5 cellular contexts compared by ENCODE assay signal in the genomic region with DNA sequence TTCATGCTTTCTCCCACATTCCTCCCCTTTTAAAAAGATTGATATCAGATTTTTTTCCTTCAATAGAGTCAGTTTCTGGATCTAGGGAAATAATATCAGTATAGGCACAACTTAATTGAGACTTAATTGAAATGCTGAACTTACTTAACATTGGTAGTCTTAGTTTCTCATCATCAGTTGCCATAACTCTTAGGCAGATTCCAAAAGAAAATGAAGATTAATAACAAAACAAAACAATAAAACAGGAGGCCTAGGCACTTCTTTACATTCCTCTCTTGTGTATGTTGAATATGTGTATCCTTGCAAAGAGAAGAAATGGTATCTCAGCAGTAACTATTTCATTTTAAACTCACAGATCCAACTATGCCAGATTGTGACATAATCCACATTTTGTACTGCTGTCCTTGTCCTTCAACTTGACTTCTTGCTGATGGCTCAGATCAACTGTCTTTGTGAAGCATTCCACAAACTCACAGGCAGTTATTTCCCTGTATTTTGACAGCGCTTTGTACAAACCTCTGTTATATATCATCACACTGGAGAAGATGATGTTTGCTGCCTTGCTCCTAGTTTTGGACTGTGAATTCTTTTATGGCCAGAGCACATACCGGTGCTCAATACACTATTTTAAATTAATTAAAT.
TF ChIP-seq lines count a peak whose summit lies in the region.

No MANE protein-coding gene starts in this region.

TF ChIP-seq in SK-N-SH, 30 proteins besides CTCF, POLR2A, EP300 and RAD21:
- peak; percentile 56; the same call in 1 of the 2 replicates for TF ChIP-seq RFX5 (IDR thresholded peaks at IDR 0.05; ENCODE audit: low read length)
- TF ChIP-seq YY1 (IDR thresholded peaks at IDR 0.05; ENCODE audit: low read depth) = no peak
- no peak for TF ChIP-seq POLR2AphosphoS5 (IDR thresholded peaks at IDR 0.05; ENCODE audit: low read depth, low read length)
TF ChIP-seq in SK-N-SH: peak in this region for 1.

TF ChIP-seq in SK-N-SH treated with all-trans-retinoic acid at 6 μM for 48 hours, 23 proteins besides CTCF, POLR2A, EP300 and RAD21 (continues in another document):
- no peak for TF ChIP-seq ESRRG (CRISPR knock-in tag; IDR thresholded peaks at IDR 0.05)
- TF ChIP-seq, protein P1, sequence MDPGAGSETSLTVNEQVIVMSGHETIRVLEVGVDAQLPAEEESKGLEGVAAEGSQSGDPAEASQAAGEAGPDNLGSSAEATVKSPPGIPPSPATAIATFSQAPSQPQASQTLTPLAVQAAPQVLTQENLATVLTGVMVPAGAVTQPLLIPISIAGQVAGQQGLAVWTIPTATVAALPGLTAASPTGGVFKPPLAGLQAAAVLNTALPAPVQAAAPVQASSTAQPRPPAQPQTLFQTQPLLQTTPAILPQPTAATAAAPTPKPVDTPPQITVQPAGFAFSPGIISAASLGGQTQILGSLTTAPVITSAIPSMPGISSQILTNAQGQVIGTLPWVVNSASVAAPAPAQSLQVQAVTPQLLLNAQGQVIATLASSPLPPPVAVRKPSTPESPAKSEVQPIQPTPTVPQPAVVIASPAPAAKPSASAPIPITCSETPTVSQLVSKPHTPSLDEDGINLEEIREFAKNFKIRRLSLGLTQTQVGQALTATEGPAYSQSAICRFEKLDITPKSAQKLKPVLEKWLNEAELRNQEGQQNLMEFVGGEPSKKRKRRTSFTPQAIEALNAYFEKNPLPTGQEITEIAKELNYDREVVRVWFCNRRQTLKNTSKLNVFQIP (CRISPR knock-in tag; IDR thresholded peaks at IDR 0.05; ENCODE audit: borderline replicate concordance, low read depth) = no peak
- no peak for TF ChIP-seq ISL1 (CRISPR knock-in tag; IDR thresholded peaks at IDR 0.05)
- no peak for TF ChIP-seq TOX (CRISPR knock-in tag; IDR thresholded peaks at IDR 0.05; ENCODE audit: borderline replicate concordance)
- no peak for TF ChIP-seq BACH2 (CRISPR knock-in tag; IDR thresholded peaks at IDR 0.05; ENCODE audit: borderline replicate concordance)
- TF ChIP-seq GLIS3 (CRISPR knock-in tag; IDR thresholded peaks at IDR 0.05) = no peak
- TF ChIP-seq, protein P2, sequence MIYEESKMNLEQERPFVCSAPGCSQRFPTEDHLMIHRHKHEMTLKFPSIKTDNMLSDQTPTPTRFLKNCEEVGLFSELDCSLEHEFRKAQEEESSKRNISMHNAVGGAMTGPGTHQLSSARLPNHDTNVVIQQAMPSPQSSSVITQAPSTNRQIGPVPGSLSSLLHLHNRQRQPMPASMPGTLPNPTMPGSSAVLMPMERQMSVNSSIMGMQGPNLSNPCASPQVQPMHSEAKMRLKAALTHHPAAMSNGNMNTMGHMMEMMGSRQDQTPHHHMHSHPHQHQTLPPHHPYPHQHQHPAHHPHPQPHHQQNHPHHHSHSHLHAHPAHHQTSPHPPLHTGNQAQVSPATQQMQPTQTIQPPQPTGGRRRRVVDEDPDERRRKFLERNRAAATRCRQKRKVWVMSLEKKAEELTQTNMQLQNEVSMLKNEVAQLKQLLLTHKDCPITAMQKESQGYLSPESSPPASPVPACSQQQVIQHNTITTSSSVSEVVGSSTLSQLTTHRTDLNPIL (CRISPR knock-in tag; IDR thresholded peaks at IDR 0.05; ENCODE audit: low read depth) = no peak
- TF ChIP-seq ZC3H10 (CRISPR knock-in tag; IDR thresholded peaks at IDR 0.05) = no peak
- no peak for TF ChIP-seq RARB (CRISPR knock-in tag; IDR thresholded peaks at IDR 0.05)
- no peak for TF ChIP-seq ZFP30 (CRISPR knock-in tag; IDR thresholded peaks at IDR 0.05)

TF ChIP-seq in IMR-90, 13 proteins besides CTCF, POLR2A, EP300 and RAD21:
- TF ChIP-seq RFX5 (IDR thresholded peaks at IDR 0.05; ENCODE audit: low read depth, low read length) (peak; percentile 83), MAFK (IDR thresholded peaks at IDR 0.05; ENCODE audit: low read depth, low read length) (no peak)

TF ChIP-seq in GM12878, 131 proteins besides CTCF, POLR2A, EP300 and RAD21:
- no peak for TF ChIP-seq CBFB (IDR thresholded peaks at IDR 0.05; ENCODE audit: low read depth)
- no peak for TF ChIP-seq EED (IDR thresholded peaks at IDR 0.05; ENCODE audit: low read depth)
- TF ChIP-seq, protein P3, sequence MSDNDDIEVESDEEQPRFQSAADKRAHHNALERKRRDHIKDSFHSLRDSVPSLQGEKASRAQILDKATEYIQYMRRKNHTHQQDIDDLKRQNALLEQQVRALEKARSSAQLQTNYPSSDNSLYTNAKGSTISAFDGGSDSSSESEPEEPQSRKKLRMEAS (IDR thresholded peaks at IDR 0.05; ENCODE audit: low read depth, low read length) = no peak
- TF ChIP-seq RFX5 (IDR thresholded peaks at IDR 0.05; ENCODE audit: low read depth, low read length) = 0 out of 2 replicates have a peak, but pooled peaks have one; percentile 19

TF ChIP-seq in neural cell, 6 proteins besides CTCF, POLR2A, EP300 and RAD21:
- TF ChIP-seq EZH2 (IDR thresholded peaks at IDR 0.05; ENCODE audit: borderline replicate concordance, insufficient read depth, low read length, poor library complexity, severe bottlenecking) = no peak
- no peak for TF ChIP-seq SMC3 (conservative IDR thresholded peaks at IDR 0.05; ENCODE audit: poor library complexity)
- peak; percentile 42 for TF ChIP-seq POLR2AphosphoS5 (IDR thresholded peaks at IDR 0.05)
- no peak for TF ChIP-seq TAF1 (IDR thresholded peaks at IDR 0.05; ENCODE audit: low read depth)
- TF ChIP-seq MXI1 (conservative IDR thresholded peaks at IDR 0.05; ENCODE audit: poor library complexity, severe bottlenecking) = no peak
- TF ChIP-seq, protein P4, sequence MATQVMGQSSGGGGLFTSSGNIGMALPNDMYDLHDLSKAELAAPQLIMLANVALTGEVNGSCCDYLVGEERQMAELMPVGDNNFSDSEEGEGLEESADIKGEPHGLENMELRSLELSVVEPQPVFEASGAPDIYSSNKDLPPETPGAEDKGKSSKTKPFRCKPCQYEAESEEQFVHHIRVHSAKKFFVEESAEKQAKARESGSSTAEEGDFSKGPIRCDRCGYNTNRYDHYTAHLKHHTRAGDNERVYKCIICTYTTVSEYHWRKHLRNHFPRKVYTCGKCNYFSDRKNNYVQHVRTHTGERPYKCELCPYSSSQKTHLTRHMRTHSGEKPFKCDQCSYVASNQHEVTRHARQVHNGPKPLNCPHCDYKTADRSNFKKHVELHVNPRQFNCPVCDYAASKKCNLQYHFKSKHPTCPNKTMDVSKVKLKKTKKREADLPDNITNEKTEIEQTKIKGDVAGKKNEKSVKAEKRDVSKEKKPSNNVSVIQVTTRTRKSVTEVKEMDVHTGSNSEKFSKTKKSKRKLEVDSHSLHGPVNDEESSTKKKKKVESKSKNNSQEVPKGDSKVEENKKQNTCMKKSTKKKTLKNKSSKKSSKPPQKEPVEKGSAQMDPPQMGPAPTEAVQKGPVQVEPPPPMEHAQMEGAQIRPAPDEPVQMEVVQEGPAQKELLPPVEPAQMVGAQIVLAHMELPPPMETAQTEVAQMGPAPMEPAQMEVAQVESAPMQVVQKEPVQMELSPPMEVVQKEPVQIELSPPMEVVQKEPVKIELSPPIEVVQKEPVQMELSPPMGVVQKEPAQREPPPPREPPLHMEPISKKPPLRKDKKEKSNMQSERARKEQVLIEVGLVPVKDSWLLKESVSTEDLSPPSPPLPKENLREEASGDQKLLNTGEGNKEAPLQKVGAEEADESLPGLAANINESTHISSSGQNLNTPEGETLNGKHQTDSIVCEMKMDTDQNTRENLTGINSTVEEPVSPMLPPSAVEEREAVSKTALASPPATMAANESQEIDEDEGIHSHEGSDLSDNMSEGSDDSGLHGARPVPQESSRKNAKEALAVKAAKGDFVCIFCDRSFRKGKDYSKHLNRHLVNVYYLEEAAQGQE (IDR thresholded peaks at IDR 0.05; ENCODE audit: borderline replicate concordance) = no peak
TF ChIP-seq in neural cell: peak in this region for 1.
